10 cellular contexts compared by ENCODE assay signal in the genomic region with DNA sequence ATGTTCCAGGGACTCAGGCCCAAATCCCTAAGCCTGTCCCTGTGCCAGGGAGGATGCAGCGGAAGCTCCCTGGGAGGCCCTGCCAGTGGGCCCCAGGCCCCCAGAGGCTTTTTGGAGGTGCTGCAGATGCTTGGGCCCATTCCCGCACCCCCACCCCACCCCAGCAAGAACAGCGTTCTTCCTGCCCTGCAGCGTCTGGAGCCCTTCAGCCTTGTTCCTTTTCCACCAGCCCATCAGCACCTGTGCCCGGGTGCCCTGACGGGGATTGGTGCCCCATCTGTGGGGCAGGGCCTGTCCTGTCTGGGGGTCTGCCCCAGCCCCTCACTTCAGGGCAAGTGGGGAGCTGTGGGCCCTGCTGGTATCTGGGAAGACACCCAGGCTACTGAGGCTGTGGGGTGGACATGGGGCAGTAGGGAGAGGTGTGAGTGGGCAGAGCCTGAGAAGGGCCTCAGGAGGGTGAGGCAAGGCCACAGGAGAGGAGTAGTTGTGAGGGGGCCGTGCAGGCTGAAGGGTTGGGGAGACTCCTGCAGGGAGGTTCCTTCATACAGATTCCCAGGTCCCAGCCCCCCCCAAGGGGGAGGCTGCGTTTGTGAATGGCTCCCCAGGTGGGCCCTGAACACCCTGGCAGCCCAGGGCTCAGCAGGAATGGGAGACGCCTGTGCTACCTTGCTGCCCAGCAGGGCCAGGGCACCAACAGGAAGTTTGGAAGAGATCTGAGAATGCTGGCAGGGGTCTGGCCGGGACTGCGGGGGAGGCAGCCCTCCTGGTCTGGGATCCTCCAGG. TPM values are rescaled to one million over a fixed set of nuclear protein-coding genes. Genes with fewer than 3 reads are reported as not detected.
DNase-seq lines count a peak whose midpoint lies in the region; ATAC-seq and TF ChIP-seq lines count a peak whose summit lies in the region.
"Had no signal": no experiment of that assay in that cellular context is flagged by ENCODE, and none has a peak within 500 bp of the region (broad histone marks: within the 10 kb centered on the region; RNA-seq: fewer than 3 reads in every experiment).

No MANE protein-coding gene starts in this region.

- H3K4me3 Mint-ChIP-seq in CD4-positive, alpha-beta T cell: peak overlapping the region; percentile 74
- peak overlapping the region; percentile 85 to 86 for H3K4me3 Mint-ChIP-seq in effector memory CD8-positive, alpha-beta T cell

- H3K27ac Mint-ChIP-seq in CD4-positive, alpha-beta T cell: peak overlapping the region; percentile 82
- peak overlapping the region; percentile 73 to 92 for H3K27ac Mint-ChIP-seq in effector memory CD8-positive, alpha-beta T cell

- H2AFZ ChIP-seq in OCI-LY7 (ENCODE audit: low read length) (no peak overlapping the region), neuronal stem cell (ENCODE audit: low read length) (no peak overlapping the region)

- H3K4me3 ChIP-seq in OCI-LY7 (ENCODE audit: low read depth, low read length, poor library complexity, severe bottlenecking): no peak overlapping the region
- H3K4me3 ChIP-seq in neuronal stem cell (ENCODE audit: low read length in 2 of 2): peak overlapping the region in 1 of 2 donors; percentile 11
- H3K4me3 ChIP-seq in breast epithelium: no peak overlapping the region
- H3K4me3 ChIP-seq: prostate gland had no signal

- no peak overlapping the region for H4K91ac ChIP-seq in neuronal stem cell (ENCODE audit: low read depth, low read length, poor library complexity)

- H2BK120ac ChIP-seq in neuronal stem cell (ENCODE audit: low read depth, low read length): no peak overlapping the region

- no peak for TF ChIP-seq CTCF in CD4-positive, alpha-beta T cell (IDR thresholded peaks at IDR 0.05)
- TF ChIP-seq CTCF in OCI-LY7 (conservative IDR thresholded peaks at IDR 0.05; ENCODE audit: low read length) (no peak), breast epithelium (IDR thresholded peaks at IDR 0.05) (no peak)

- intact Hi-C loops in CD4-positive, alpha-beta T cell (cut with DNase I, micrococcal nuclease): no loop called here
- intact Hi-C loops in OCI-LY7 (cut with micrococcal nuclease; ENCODE audit: unreplicated experiment) (no loop called here), breast epithelium (cut with DNase I; ENCODE audit: low total_unique reads) (loop anchor here (5.0 kb wide), 1 partner anchor 1973 kb away; no protein-coding TSS in a partner anchor)

- H3K14ac ChIP-seq in neuronal stem cell (ENCODE audit: low read length): no peak overlapping the region

- H2AK5ac ChIP-seq in neuronal stem cell (ENCODE audit: low read depth, low read length): peak overlapping the region; percentile 19

- peak overlapping the region; percentile 17 for H3K27ac ChIP-seq in CD4-positive, alpha-beta T cell (ENCODE audit: low read depth, low read length)
- no peak overlapping the region for H3K27ac ChIP-seq in OCI-LY7 (ENCODE audit: low read depth, low read length, poor library complexity, severe bottlenecking)
- no peak overlapping the region for H3K27ac ChIP-seq in neuronal stem cell (replicated peaks; ENCODE audit: low read length)
- H3K27ac ChIP-seq in breast epithelium: no peak overlapping the region
- H3K27ac ChIP-seq: prostate gland had no signal

- H2BK5ac ChIP-seq in neuronal stem cell (ENCODE audit: low read length): no peak overlapping the region

- H3K4me2 ChIP-seq in OCI-LY7 (ENCODE audit: low read length): peak overlapping the region; percentile 99
- H3K4me2 ChIP-seq in neuronal stem cell (ENCODE audit: insufficient read depth, low read length, poor library complexity, severe bottlenecking): no peak overlapping the region

- H2BK12ac ChIP-seq in neuronal stem cell (ENCODE audit: low read length): no peak overlapping the region

- peaks cover 2% of the 10 kb centered on the region for H3K79me1 ChIP-seq in neuronal stem cell (ENCODE audit: low read depth, low read length)

- WGBS in neuronal stem cell (ENCODE audit: extremely low coverage in 2 of 2, insufficient read length in 2 of 2, insufficient replicate concordance in 1 of 2), 2 donors: no CpG with 5 or more reads among the region's 11 CpGs

- POLR2A ChIA-PET in CD4-positive, alpha-beta T cell (lab: Charles Lee): interaction anchor here (1.0 kb wide), 1 partner anchor 10 kb away, joined by 3 read pairs; no protein-coding TSS in a partner anchor
- POLR2A ChIA-PET in OCI-LY7 (lab: Charles Lee): no interaction called here

- 0 out of 2 replicates have a peak, but pooled peaks cover 5% of the 10 kb centered on the region for H4K20me1 ChIP-seq in OCI-LY7 (ENCODE audit: insufficient read depth, low read length)

- H3K9me3 Mint-ChIP-seq in CD4-positive, alpha-beta T cell: no peaks in the 10 kb centered on the region
- no peaks in the 10 kb centered on the region for H3K9me3 Mint-ChIP-seq in effector memory CD8-positive, alpha-beta T cell

- no TSS peak for BruUV-seq in OCI-LY7 (replicated peaks; lab: Mats Ljungman, UMichigan)

- no peak overlapping the region for H3K18ac ChIP-seq in neuronal stem cell (ENCODE audit: low read length)

- no peak overlapping the region for H3K4ac ChIP-seq in neuronal stem cell (ENCODE audit: low read length)

- H3K4me1 ChIP-seq in OCI-LY7 (ENCODE audit: insufficient read depth, low read length, poor library complexity, severe bottlenecking): peaks cover 34% of the 10 kb centered on the region
- H3K4me1 ChIP-seq in neuronal stem cell (ENCODE audit: control insufficient read depth in 2 of 2, insufficient read depth in 1 of 2, low read depth in 1 of 2, low read length in 2 of 2): peaks cover 22 to 23% of the 10 kb centered on the region in 2 donors
- peaks cover 13 to 28% of the 10 kb centered on the region in 2 donors for H3K4me1 ChIP-seq in breast epithelium

- CTCF ChIA-PET in CD4-positive, alpha-beta T cell (lab: Charles Lee): interaction anchor here (2.1 kb wide), 1 partner anchor 9 kb away, joined by 8 read pairs; no protein-coding TSS in a partner anchor
- CTCF ChIA-PET in OCI-LY7 (lab: Charles Lee; ENCODE audit: unreplicated experiment): no interaction called here

- H2BK15ac ChIP-seq in neuronal stem cell (ENCODE audit: low read length): no peak overlapping the region

- peak overlapping the region; percentile 57 for H3K23ac ChIP-seq in neuronal stem cell (ENCODE audit: low read depth, low read length, poor library complexity)

- no peaks in the 10 kb centered on the region for H3K9me2 ChIP-seq in OCI-LY7 (ENCODE audit: insufficient read depth, low read length)

- ATAC-seq in CD4-positive, alpha-beta T cell (ENCODE audit: poor library complexity): no peak
- ATAC-seq in effector memory CD8-positive, alpha-beta T cell (replicated peaks): no peak
- ATAC-seq in GM21825 (IDR thresholded peaks at IDR 0.05; ENCODE audit: unreplicated experiment): no peak

- H3K27me3 Mint-ChIP-seq in CD4-positive, alpha-beta T cell: no peaks in the 10 kb centered on the region
- no peaks in the 10 kb centered on the region for H3K27me3 Mint-ChIP-seq in effector memory CD8-positive, alpha-beta T cell

- peaks cover 45% of the 10 kb centered on the region for H3K4me1 Mint-ChIP-seq in CD4-positive, alpha-beta T cell (ENCODE audit: low read depth)
- H3K4me1 Mint-ChIP-seq in effector memory CD8-positive, alpha-beta T cell (ENCODE audit: low read depth in 2 of 2): peaks cover 44% of the 10 kb centered on the region in 2 donors

- no peaks in the 10 kb centered on the region for H3K9me3 ChIP-seq in CD4-positive, alpha-beta T cell (ENCODE audit: control insufficient read depth, low read length)
- H3K9me3 ChIP-seq in OCI-LY7 (ENCODE audit: low read length): no peaks in the 10 kb centered on the region
- peaks cover 0 to 2% of the 10 kb centered on the region in 2 donors for H3K9me3 ChIP-seq in neuronal stem cell (replicated peaks in 1 of 2; ENCODE audit: control insufficient read depth in 2 of 2, insufficient read depth in 1 of 2, low read depth in 1 of 2, low read length in 2 of 2)
- no peaks in the 10 kb centered on the region for H3K9me3 ChIP-seq in breast epithelium
- H3K9me3 ChIP-seq: prostate gland had no signal

- H3K79me2 ChIP-seq in OCI-LY7 (ENCODE audit: insufficient read depth, low read depth, low read length): peaks cover 13% of the 10 kb centered on the region; the same call in 1 of the 2 replicates

- DNase-seq in CD4-positive, alpha-beta T cell: peak in 1 of 10 experiments; percentile 31
- DNase-seq in OCI-LY7 (ENCODE audit: low spot score) (no peak), neuronal stem cell (ENCODE audit: low spot score) (no peak), NCI-H1930 (lab: John Stamatoyannopoulos, UW) (no peak), breast epithelium (ENCODE audit: low spot score in 2 of 2) (no peak), UCSD-AML1 (lab: John Stamatoyannopoulos, UW; ENCODE audit: unreplicated experiment) (no peak)
- no peak for DNase-seq in effector memory CD8-positive, alpha-beta T cell
- DNase-seq: kidney glomerular epithelial cell had no signal

- no peak overlapping the region for H4K8ac ChIP-seq in neuronal stem cell (ENCODE audit: low read depth, low read length)

- H3K9ac ChIP-seq in neuronal stem cell (ENCODE audit: low read depth, low read length, poor library complexity): no peak overlapping the region

- peaks cover 47% of the 10 kb centered on the region for H3K36me3 Mint-ChIP-seq in CD4-positive, alpha-beta T cell (ENCODE audit: low read depth)
- peaks cover 28% of the 10 kb centered on the region for H3K36me3 Mint-ChIP-seq in effector memory CD8-positive, alpha-beta T cell (ENCODE audit: insufficient read depth)

- H3K27me3 ChIP-seq in CD4-positive, alpha-beta T cell (ENCODE audit: control insufficient read depth, insufficient read depth, low read length): no peaks in the 10 kb centered on the region
- H3K27me3 ChIP-seq in neuronal stem cell (ENCODE audit: control insufficient read depth in 3 of 3, insufficient read depth in 3 of 3, low read depth in 1 of 3, low read length in 3 of 3) (peaks cover 0 to 32% (median 16%) of the 10 kb centered on the region in 3 experiments), breast epithelium (no peaks in the 10 kb centered on the region)

- TF ChIP-seq POLR2A in breast epithelium (IDR thresholded peaks at IDR 0.05): no peak

- peaks cover 6% of the 10 kb centered on the region; the same call in 1 of the 2 replicates for H3K36me3 ChIP-seq in OCI-LY7 (ENCODE audit: insufficient read depth, low read length)
- peaks cover 0 to 17% of the 10 kb centered on the region in 2 donors for H3K36me3 ChIP-seq in neuronal stem cell (replicated peaks in 1 of 2; ENCODE audit: control insufficient read depth in 2 of 2, insufficient read depth in 2 of 2, low read length in 2 of 2)
- H3K36me3 ChIP-seq in breast epithelium: no peaks in the 10 kb centered on the region

RNA-seq across cellular contexts. Expression of gene RNPEPL1, which starts 2.4 kb away (rescaled TPM):
- 10 to 100 TPM; 73.0 to 78.8 TPM for total RNA-seq in CD4-positive, alpha-beta T cell
- total RNA-seq in OCI-LY7 (2014; rRNA removed; shearing (Covaris generic)): 22.7 and 41.9 TPM in 2 replicates
- total RNA-seq in OCI-LY7 (2022): 51.8 and 53.5 TPM in 2 replicates
- 15.2 TPM for polyA plus RNA-seq in neuronal stem cell (2013, experiment 1 of 2)
- polyA plus RNA-seq in neuronal stem cell (2013, experiment 2 of 2): 15.3 TPM
- total RNA-seq in breast epithelium: 10 to 100 TPM; 22.4 to 57.9 (median 42.3) TPM

RNA-seq across cellular contexts. Expression of gene DUSP28, which starts 10.6 kb away (rescaled TPM):
- total RNA-seq in CD4-positive, alpha-beta T cell: 10 to 100 TPM; 18.3 to 18.9 TPM
- total RNA-seq in OCI-LY7 (2014; rRNA removed; shearing (Covaris generic)): 13.0 and 17.6 TPM in 2 replicates
- total RNA-seq in OCI-LY7 (2022) (15.8 and 16.7 TPM in 2 replicates), breast epithelium (1 to 10 TPM; 5.9 to 8.8 (median 6.9) TPM)
- polyA plus RNA-seq in neuronal stem cell (2013, experiment 1 of 2): 3.8 TPM
- 3.2 TPM for polyA plus RNA-seq in neuronal stem cell (2013, experiment 2 of 2)

RNA-seq across cellular contexts. Expression of gene ANKMY1, which starts 12.9 kb away (rescaled TPM):
- 10 to 100 TPM; 25.7 to 26.2 TPM for total RNA-seq in CD4-positive, alpha-beta T cell
- 24.7 and 30.6 TPM in 2 replicates for total RNA-seq in OCI-LY7 (2014; rRNA removed; shearing (Covaris generic))
- total RNA-seq in OCI-LY7 (2022): 65.9 and 69.4 TPM in 2 replicates
- 4.1 TPM for polyA plus RNA-seq in neuronal stem cell (2013, experiment 1 of 2)
- 4.3 TPM for polyA plus RNA-seq in neuronal stem cell (2013, experiment 2 of 2)
- 10 to 100 TPM; 13.0 to 32.8 (median 19.0) TPM for total RNA-seq in breast epithelium

RNA-seq across cellular contexts. Expression of gene CAPN10, which starts 15.8 kb away (rescaled TPM):
- total RNA-seq in CD4-positive, alpha-beta T cell: 10 to 100 TPM; 40.6 to 42.1 TPM
- 54.1 and 78.1 TPM in 2 replicates for total RNA-seq in OCI-LY7 (2014; rRNA removed; shearing (Covaris generic))
- 67.3 and 70.6 TPM in 2 replicates for total RNA-seq in OCI-LY7 (2022)
- 24.5 TPM for polyA plus RNA-seq in neuronal stem cell (2013, experiment 1 of 2)
- 23.9 TPM for polyA plus RNA-seq in neuronal stem cell (2013, experiment 2 of 2)
- total RNA-seq in breast epithelium: 10 to 100 TPM; 17.0 to 26.2 (median 25.5) TPM

RNA-seq across cellular contexts. Expression of gene GPR35, which starts 54.6 kb away (rescaled TPM):
- 1 to 10 TPM; 7.1 to 7.2 TPM for total RNA-seq in CD4-positive, alpha-beta T cell
- total RNA-seq in OCI-LY7 (2014; rRNA removed; shearing (Covaris generic)): 0.88 and 2.1 TPM in 2 replicates
- total RNA-seq in OCI-LY7 (2022) (1.4 and 2.4 TPM in 2 replicates), breast epithelium (1 to 10 TPM; 1.6 to 4.7 (median 2.6) TPM)
- 0.92 TPM for polyA plus RNA-seq in neuronal stem cell (2013, experiment 1 of 2)
- polyA plus RNA-seq in neuronal stem cell (2013, experiment 2 of 2): 0.96 TPM
